31 cellular contexts compared by ENCODE assay signal in the genomic region with DNA sequence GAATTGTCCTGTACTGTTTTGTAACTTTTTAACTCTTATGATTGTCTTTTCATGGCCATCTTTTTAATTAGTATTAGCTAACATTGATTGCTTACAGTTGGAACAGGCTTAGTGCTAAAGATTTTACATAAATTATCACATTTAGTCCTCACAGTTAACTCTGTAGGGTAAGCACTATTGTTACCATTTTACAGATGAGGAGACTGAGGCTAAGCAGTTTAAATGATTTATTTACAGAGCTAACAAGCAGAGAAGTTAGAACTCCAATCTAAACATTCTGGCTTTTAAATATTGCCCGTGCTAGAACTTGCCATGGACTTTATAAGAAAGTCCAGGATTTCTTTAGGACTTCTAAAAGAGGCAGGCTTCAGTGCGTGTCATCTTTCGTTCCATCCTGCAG.
"Had no signal": no experiment of that assay in that cellular context is flagged by ENCODE, and none has a peak within 500 bp of the region (broad histone marks: within the 10 kb centered on the region; RNA-seq: fewer than 3 reads in every experiment).

No MANE protein-coding gene starts in this region.

- FAIRE-seq: islet of Langerhans, kidney, small intestine had no signal

- H3K4me3 Mint-ChIP-seq: immature natural killer cell; mesothelial cell of epicardium; naive B cell; natural killer cell; nephron progenitor cell; neural progenitor cell; stimulated activated naive B cell treated with anti-CD40 and anti-IgM and Interleukin-4, amounts not matched to agents 10 μg/mL and 1 μg/mL and 100 μg/mL, for 72 hours; type B pancreatic cell had no signal

- H3K9me3 ChIP-seq: left lung, ovary, sigmoid colon, spleen, stomach, testis, thyroid gland, vagina had no signal

- ATAC-seq: left lung; natural killer cell; right cardiac atrium; stimulated activated naive B cell treated with anti-CD40 and anti-IgM and Interleukin-4, amounts not matched to agents 10 μg/mL and 1 μg/mL and 100 μg/mL, for 72 hours; stimulated activated naive CD8-positive, alpha-beta T cell treated with anti-CD3 and anti-CD28 coated beads, Interleukin-15, Interleukin-2, amounts not matched to agents 100 U/mL and 50 U/mL, for 24 hours had no signal

- H3K4me2 ChIP-seq: neural progenitor cell had no signal

- H3K27me3 ChIP-seq: left lung, neural progenitor cell, ovary, sigmoid colon, spleen, stomach, testis, thyroid gland, vagina had no signal

- H3K36me3 ChIP-seq: neural progenitor cell, ovary had no signal

- H3K27me3 Mint-ChIP-seq: type B pancreatic cell had no signal

- H3K4me3 ChIP-seq: left lung, lung, neural progenitor cell, ovary, sigmoid colon, spleen, stomach, testis, thyroid gland, vagina had no signal

- H3K4me1 Mint-ChIP-seq: nephron progenitor cell, neural progenitor cell had no signal

- H3K27ac Mint-ChIP-seq: mesothelial cell of epicardium; naive B cell; natural killer cell; nephron progenitor cell; neural progenitor cell; progenitor cell of endocrine pancreas; stimulated activated naive B cell treated with anti-CD40 and anti-IgM and Interleukin-4, amounts not matched to agents 10 μg/mL and 1 μg/mL and 100 μg/mL, for 72 hours; type B pancreatic cell had no signal

- H3K9me3 Mint-ChIP-seq: immature natural killer cell; mesothelial cell of epicardium; naive B cell; natural killer cell; nephron progenitor cell; neural progenitor cell; stimulated activated naive B cell treated with anti-CD40 and anti-IgM and Interleukin-4, amounts not matched to agents 10 μg/mL and 1 μg/mL and 100 μg/mL, for 72 hours; type B pancreatic cell had no signal

- H3K36me3 Mint-ChIP-seq: immature natural killer cell; mesothelial cell of epicardium; naive B cell; natural killer cell; neural progenitor cell; stimulated activated naive B cell treated with anti-CD40 and anti-IgM and Interleukin-4, amounts not matched to agents 10 μg/mL and 1 μg/mL and 100 μg/mL, for 72 hours had no signal

- DNase-seq: head of caudate nucleus; hypothalamus; immature natural killer cell; kidney; left colon; left lung; mesendoderm; naive B cell; natural killer cell; nephron progenitor cell; ovary; right cardiac atrium; sigmoid colon; spleen; stimulated activated CD4-positive, alpha-beta T cell treated with anti-CD3 and anti-CD28 coated beads, Interleukin-1b, Interleukin-23, amount 100 ng/mL, for 48 hours; stimulated activated CD4-positive, alpha-beta T cell treated with anti-CD3 and anti-CD28 coated beads, Interleukin-2, amount 100 ng/mL, for 48 hours; stimulated activated CD4-positive, alpha-beta T cell treated with anti-CD3 and anti-CD28 coated beads, Interleukin-4, amount 100 ng/mL, for 4 hours; stimulated activated CD8-positive, alpha-beta memory T cell treated with anti-CD3 and anti-CD28 coated beads, Interleukin-4, amount 100 ng/mL, for 48 hours; stimulated activated naive B cell treated with anti-CD40 and anti-IgM and Interleukin-4, amounts not matched to agents 10 μg/mL and 1 μg/mL and 100 μg/mL, for 72 hours; stimulated activated naive CD8-positive, alpha-beta T cell treated with anti-CD3 and anti-CD28 coated beads, Interleukin-15, Interleukin-2, amounts not matched to agents 100 U/mL and 50 U/mL, for 24 hours; stomach; testis; thyroid gland had no signal

- H3K27ac ChIP-seq: left lung, neural progenitor cell, sigmoid colon, spleen, vagina had no signal
